ENCODE assay signal across 33 cellular contexts in genomic region chr2:186894478-186894877, GRCh38. TPM values are rescaled to one million over a fixed set of nuclear protein-coding genes. Genes with fewer than 3 reads are reported as not detected.
"Had no signal": no experiment of that assay in that cellular context is flagged by ENCODE, and none has a peak within 500 bp of the region (broad histone marks: within the 10 kb centered on the region; RNA-seq: fewer than 3 reads in every experiment).

No MANE protein-coding gene starts in this region.

- DNase-seq: effector CD8-positive, alpha-beta T cell; endodermal cell; foreskin keratinocyte; glutamatergic neuron; heart right ventricle; hypothalamus; immature natural killer cell; islet precursor cell; left ventricle myocardium superior; lower lobe of right lung; mucosa of descending colon; naive B cell; occipital lobe; ovary; posterior cingulate gyrus; psoas muscle; right cardiac atrium; sigmoid colon; stimulated activated CD4-positive, alpha-beta T cell treated with anti-CD3 and anti-CD28 coated beads, Interleukin-2, amount 100 ng/mL, for 24 hours; stimulated activated CD4-positive, alpha-beta T cell treated with anti-CD3 and anti-CD28 coated beads, Interleukin-4, amount 100 ng/mL, for 24 hours; stimulated activated naive CD4-positive, alpha-beta T cell treated with Interleukin-2 at 50 U/mL for 16 hours; stomach; thyroid gland; trophoblast cell had no signal

- H3K4me3 ChIP-seq: esophagus muscularis mucosa, heart right ventricle, lower lobe of right lung, mucosa of descending colon, neural progenitor cell, ovary, psoas muscle, sigmoid colon, stomach, thyroid gland, vagina had no signal

- H3K9me3 ChIP-seq: esophagus muscularis mucosa, lower lobe of right lung, mucosa of descending colon, ovary, psoas muscle, sigmoid colon, stomach, thyroid gland, vagina had no signal

- ATAC-seq: foreskin keratinocyte; heart right ventricle; left ventricle myocardium superior; lower lobe of right lung; mucosa of descending colon; natural killer cell treated with Interleukin-12 subunit alpha and Interleukin-12 subunit beta and Interleukin-15 and Interleukin-18, amount 100 ng/mL, for 72 hours; psoas muscle; stimulated activated effector memory CD8-positive, alpha-beta T cell treated with anti-CD3 and anti-CD28 coated beads, Interleukin-12 subunit alpha, Interleukin-12 subunit beta, amount 100 ng/mL, for 72 hours had no signal

- H3K27me3 ChIP-seq: esophagus muscularis mucosa, foreskin keratinocyte, heart right ventricle, neural progenitor cell, ovary, sigmoid colon, stomach, thyroid gland, vagina had no signal

- H3K4me1 ChIP-seq: foreskin keratinocyte, heart right ventricle, lower lobe of right lung, neural progenitor cell, psoas muscle, sigmoid colon, stomach, thyroid gland, vagina had no signal

- H3K36me3 ChIP-seq: esophagus muscularis mucosa, heart right ventricle, lower lobe of right lung, neural progenitor cell, ovary, sigmoid colon, stomach, thyroid gland, vagina had no signal

RNA-seq across cellular contexts. Expression of gene ZSWIM2, which starts 45.5 kb away (rescaled TPM):
- total RNA-seq: endodermal cell; epithelial cell of proximal tubule; esophagus muscularis mucosa; foreskin keratinocyte; heart right ventricle; left ventricle myocardium superior; lower lobe of right lung; mucosa of descending colon; natural killer cell treated with Interleukin-12 subunit alpha and Interleukin-12 subunit beta and Interleukin-15 and Interleukin-18, amount 100 ng/mL, for 72 hours; ovary; psoas muscle; renal cortical epithelial cell; right cardiac atrium; sigmoid colon; skeletal muscle tissue; stomach; thyroid gland; ureter; vagina had no signal
